9 cellular contexts compared by ENCODE assay signal in genomic region chr17:16915752-16916556, GRCh38. TPM values are rescaled to one million over a fixed set of nuclear protein-coding genes. Genes with fewer than 3 reads are reported as not detected.
DNase-seq lines count a peak whose midpoint lies in the region; ATAC-seq, FAIRE-seq and TF ChIP-seq lines count a peak whose summit lies in the region.
"Had no signal": no experiment of that assay in that cellular context is flagged by ENCODE, and none has a peak within 500 bp of the region (broad histone marks: within the 10 kb centered on the region; RNA-seq: fewer than 3 reads in every experiment).

No MANE protein-coding gene starts in this region.

- no peaks in the 10 kb centered on the region for H3K4me1 Mint-ChIP-seq in activated T-helper 17 cell treated with anti-CD3 and anti-CD28 coated beads, Interleukin-2, amount 50 U/mL, for 72 hours

- H3K27ac ChIP-seq in hepatocyte, result no peak overlapping the region

- H3K36me3 Mint-ChIP-seq in activated T-helper 17 cell treated with anti-CD3 and anti-CD28 coated beads, Interleukin-2, amount 50 U/mL, for 72 hours (ENCODE audit: low read depth), result no peaks in the 10 kb centered on the region

- ATAC-seq in activated T-helper 17 cell treated with anti-CD3 and anti-CD28 coated beads, Interleukin-2, amount 50 U/mL, for 72 hours (replicated peaks), result peak; percentile 43
- ATAC-seq in HG03457 (IDR thresholded peaks at IDR 0.05; ENCODE audit: unreplicated experiment), result no peak

- H3K9me3 ChIP-seq in BE2C (no peaks in the 10 kb centered on the region), hepatocyte (ENCODE audit: low read depth) (no peaks in the 10 kb centered on the region)

- H3K9me2 ChIP-seq in hepatocyte (replicated peaks; ENCODE audit: insufficient read depth), result no peaks in the 10 kb centered on the region

- H3K4me3 ChIP-seq in BE2C (ENCODE audit: low read depth, low read length), result no peak overlapping the region
- no peak overlapping the region for H3K4me3 ChIP-seq in hepatocyte

- no peak overlapping the region for H2AFZ ChIP-seq in hepatocyte

- H3K79me2 ChIP-seq in hepatocyte, result no peaks in the 10 kb centered on the region

- H3K4me3 Mint-ChIP-seq in activated T-helper 17 cell treated with anti-CD3 and anti-CD28 coated beads, Interleukin-2, amount 50 U/mL, for 72 hours, result no peak overlapping the region

- H3K36me3 ChIP-seq in BE2C (no peaks in the 10 kb centered on the region), hepatocyte (replicated peaks; ENCODE audit: insufficient read depth, low read depth) (no peaks in the 10 kb centered on the region)

- H3K4me2 ChIP-seq in hepatocyte, result no peak overlapping the region

- DNase-seq in BE2C (peak; percentile 60), GM18507 (ENCODE audit: extremely low spot score, insufficient read length, low read depth) (peak; percentile 70), NCI-H2029 treated with DMSO at 0.1 percent for 48 hours (lab: John Stamatoyannopoulos, UW) (peak; percentile 30), hepatocyte (ENCODE audit: low spot score) (peak; percentile 64), OCI-M2 (lab: John Stamatoyannopoulos, UW; ENCODE audit: unreplicated experiment) (no peak)
- peak; percentile 16 to 30 for DNase-seq in stimulated activated CD4-positive, alpha-beta T cell treated with anti-CD3 and anti-CD28 coated beads, Interleukin-4, amount 100 ng/mL, for 48 hours (ENCODE audit: low read depth in 2 of 2)

- FAIRE-seq in GM18507 (lab: Jason Lieb, UNC), result peak; percentile 74

- H4K20me1 ChIP-seq in hepatocyte (ENCODE audit: insufficient read depth, poor library complexity, severe bottlenecking), result no peaks in the 10 kb centered on the region

- peaks cover 11% of the 10 kb centered on the region for H3K27me3 Mint-ChIP-seq in activated T-helper 17 cell treated with anti-CD3 and anti-CD28 coated beads, Interleukin-2, amount 50 U/mL, for 72 hours

- TF ChIP-seq CTCF in BE2C (IDR thresholded peaks at IDR 0.05; ENCODE audit: low read depth, low read length), result peak; percentile 53
- peak; percentile 36 for TF ChIP-seq CTCF in hepatocyte (IDR thresholded peaks at IDR 0.05; ENCODE audit: poor library complexity)

- WGBS in hepatocyte (ENCODE audit: low lambda C conversion rate, missing lambda C conversion rate), result 58% methylated on average over 11 of the region's 11 CpGs

- H3K4me1 ChIP-seq in BE2C (no peaks in the 10 kb centered on the region), hepatocyte (ENCODE audit: insufficient read depth) (no peaks in the 10 kb centered on the region)

- H3K27ac Mint-ChIP-seq in activated T-helper 17 cell treated with anti-CD3 and anti-CD28 coated beads, Interleukin-2, amount 50 U/mL, for 72 hours, result no peak overlapping the region

- no peaks in the 10 kb centered on the region for H3K9me3 Mint-ChIP-seq in activated T-helper 17 cell treated with anti-CD3 and anti-CD28 coated beads, Interleukin-2, amount 50 U/mL, for 72 hours

- no peaks in the 10 kb centered on the region for H3K27me3 ChIP-seq in BE2C
- no peaks in the 10 kb centered on the region for H3K27me3 ChIP-seq in hepatocyte

RNA-seq across cellular contexts. Expression of gene TNFRSF13B, which starts 56.0 kb away (rescaled TPM):
- not detected for polyA plus RNA-seq in BE2C (2012; ENCODE audit: insufficient read depth, insufficient read length, low read depth)
- total RNA-seq in activated T-helper 17 cell treated with anti-CD3 and anti-CD28 coated beads, Interleukin-2, amount 50 U/mL, for 72 hours, result not detected
- not detected in 2 replicates for total RNA-seq in hepatocyte
- polyA plus RNA-seq in hepatocyte, result not detected in 2 replicates
- total RNA-seq: temporal lobe had no signal
